In genomic region chr3:124854027-124854426, GRCh38 we compare ENCODE assay signal across 12 cellular contexts.
"Had no signal": no experiment of that assay in that cellular context is flagged by ENCODE, and none has a peak within 500 bp of the region (broad histone marks: within the 10 kb centered on the region; RNA-seq: fewer than 3 reads in every experiment).

No MANE protein-coding gene starts in this region.

- H3K27ac ChIP-seq: dorsolateral prefrontal cortex, esophagus muscularis mucosa, sigmoid colon had no signal

- DNase-seq: activated CD4-positive, alpha-beta memory T cell treated with anti-CD3 and anti-CD28 coated beads, Interleukin-2, amount 10 ng/mL, durations not matched to agents 7 days and 5 days; activated CD4-positive, alpha-beta T cell treated with anti-CD3 and anti-CD28 coated beads for 36 hours; activated naive CD4-positive, alpha-beta T cell treated with Interleukin-2 at 50 U/mL for 16 hours; activated naive CD8-positive, alpha-beta T cell treated with anti-CD3 and anti-CD28 coated beads, Interleukin-2, amount 50 U/mL, for 24 hours; dorsolateral prefrontal cortex; nephron progenitor cell; sigmoid colon; stimulated activated CD4-positive, alpha-beta T cell treated with anti-CD3 and anti-CD28 coated beads, Interleukin-2, amount 100 ng/mL, for 48 hours; stimulated activated CD8-positive, alpha-beta memory T cell treated with anti-CD3 and anti-CD28 coated beads, Interleukin-4, amount 100 ng/mL, for 48 hours; stimulated activated naive CD8-positive, alpha-beta T cell treated with anti-CD3 and anti-CD28 coated beads, Interleukin-15, Interleukin-2, amounts not matched to agents 100 U/mL and 50 U/mL, for 24 hours; T1000 had no signal

- H3K27me3 ChIP-seq: dorsolateral prefrontal cortex, esophagus muscularis mucosa, sigmoid colon had no signal

- ATAC-seq: activated CD4-positive, alpha-beta T cell treated with anti-CD3 and anti-CD28 coated beads for 36 hours; activated naive CD8-positive, alpha-beta T cell treated with anti-CD3 and anti-CD28 coated beads, Interleukin-2, amount 50 U/mL, for 24 hours; stimulated activated naive CD8-positive, alpha-beta T cell treated with anti-CD3 and anti-CD28 coated beads, Interleukin-15, Interleukin-2, amounts not matched to agents 100 U/mL and 50 U/mL, for 24 hours had no signal

- H3K4me3 ChIP-seq: dorsolateral prefrontal cortex, esophagus muscularis mucosa, sigmoid colon had no signal

- H3K9me3 ChIP-seq: esophagus muscularis mucosa, sigmoid colon had no signal
